In genomic region chr2:64401501-64401880, GRCh38 we compare ENCODE assay signal across 1 cellular context.
TF ChIP-seq lines count a peak whose summit lies in the region.

No MANE protein-coding gene starts in this region.

TF ChIP-seq in HepG2, 621 proteins besides CTCF, POLR2A, EP300 and RAD21:
- TF ChIP-seq HNF4A (CRISPR knock-in tag; IDR thresholded peaks at IDR 0.05) (0 out of 2 replicates have a peak, but pooled peaks have one; percentile 5), MAX (IDR thresholded peaks at IDR 0.05) (no peak), PHF21A (CRISPR knock-in tag; IDR thresholded peaks at IDR 0.05) (peak; percentile 18; the same call in 1 of the 2 replicates)
TF ChIP-seq in HepG2: peak in this region for 2.
